20 cellular contexts compared by ENCODE assay signal in genomic region chr1:191895049-191895448, GRCh38.
"Had no signal": no experiment of that assay in that cellular context is flagged by ENCODE, and none has a peak within 500 bp of the region (broad histone marks: within the 10 kb centered on the region; RNA-seq: fewer than 3 reads in every experiment).

No MANE protein-coding gene starts in this region.

- DNase-seq: Kasumi-1, NCI-H1092, NCI-H1105 treated with DMSO at 0.1 percent for 48 hours, NCI-H1417 treated with DMSO at 0.1 percent for 48 hours, NCI-H146, NCI-H1694 treated with DMSO at 0.1 percent for 48 hours, NCI-H1930, NCI-H2081, NCI-H2107, NCI-H226, NCI-H446, NCI-H510A, NCI-H524 treated with DMSO at 0.1 percent for 48 hours, NCI-H69, NCI-H774, SHP77, SK-N-SH, T-helper 1 cell had no signal

- H3K9me3 ChIP-seq: SK-N-SH had no signal

- H3K27ac ChIP-seq: KMS-11, RWPE1 had no signal

- H3K9ac ChIP-seq: KMS-11, SK-N-SH had no signal

- H3K4me2 ChIP-seq: KMS-11, SK-N-SH had no signal
